2 cellular contexts compared by ENCODE assay signal in genomic region chr5:88872971-88873370, GRCh38.
A peak's percentile ranks its signal among the peaks of the same experiment; 100 is the strongest.
TF ChIP-seq lines count a peak whose summit lies in the region.

No MANE protein-coding gene starts in this region.

TF ChIP-seq in GM23338, 12 proteins besides CTCF, POLR2A, EP300 and RAD21 (continued from another document):
- no peak for TF ChIP-seq NANOG (IDR thresholded peaks at IDR 0.05; ENCODE audit: borderline replicate concordance)
- TF ChIP-seq ETS1 (IDR thresholded peaks at IDR 0.05), result no peak
- TF ChIP-seq EZH2phosphoT487 (IDR thresholded peaks at IDR 0.05; ENCODE audit: unreplicated experiment), result no peak
- TF ChIP-seq ZNF331 (CRISPR knock-in tag; IDR thresholded peaks at IDR 0.05; ENCODE audit: low read depth), result no peak

TF ChIP-seq in GM12878, 131 proteins besides CTCF, POLR2A, EP300 and RAD21 (continued from another document):
- TF ChIP-seq POLR2AphosphoS5 (IDR thresholded peaks at IDR 0.05; ENCODE audit: low read length), result peak; percentile 71
- TF ChIP-seq USF2 (IDR thresholded peaks at IDR 0.05; ENCODE audit: borderline replicate concordance, low read depth, low read length), result no peak
- TF ChIP-seq MAX (IDR thresholded peaks at IDR 0.05; ENCODE audit: low read depth, low read length), result no peak
- peak; percentile 86 for TF ChIP-seq IKZF1 (conservative IDR thresholded peaks at IDR 0.05)
- no peak for TF ChIP-seq NKRF (conservative IDR thresholded peaks at IDR 0.05)
- TF ChIP-seq YY1 (IDR thresholded peaks at IDR 0.05; ENCODE audit: low read depth, low read length), result no peak
- TF ChIP-seq IKZF2 (IDR thresholded peaks at IDR 0.05), result peak in 1 of 2 experiments; percentile 37; a peak in 1 of 4 replicates
- TF ChIP-seq DPF2 (IDR thresholded peaks at IDR 0.05), result peak; percentile 58; the same call in 1 of the 2 replicates
- peak; percentile 82; the same call in 1 of the 2 replicates for TF ChIP-seq MLLT1 (IDR thresholded peaks at IDR 0.05)
- TF ChIP-seq SUZ12 (IDR thresholded peaks at IDR 0.05; ENCODE audit: unreplicated experiment), result no peak
- no peak for TF ChIP-seq CBFB (IDR thresholded peaks at IDR 0.05; ENCODE audit: low read depth)
- TF ChIP-seq NR2F1 (conservative IDR thresholded peaks at IDR 0.05), result peak; percentile 92
- no peak for TF ChIP-seq CHD2 (IDR thresholded peaks at IDR 0.05; ENCODE audit: borderline replicate concordance, low read depth, low read length)
- TF ChIP-seq TCF3 (IDR thresholded peaks at IDR 0.05; ENCODE audit: borderline replicate concordance, insufficient read depth, low read depth, low read length), result no peak
- no peak for TF ChIP-seq BHLHE40 (IDR thresholded peaks at IDR 0.05; ENCODE audit: borderline replicate concordance in 1 of 2, low read depth in 2 of 2, low read length in 1 of 2)
- TF ChIP-seq ZNF207 (IDR thresholded peaks at IDR 0.05; ENCODE audit: borderline replicate concordance), result no peak
- TF ChIP-seq GABPA (IDR thresholded peaks at IDR 0.05; ENCODE audit: low read depth), result no peak
TF ChIP-seq in GM12878: peak in this region for 7.
